ENCODE assay signal across 19 cellular contexts in the genomic region with DNA sequence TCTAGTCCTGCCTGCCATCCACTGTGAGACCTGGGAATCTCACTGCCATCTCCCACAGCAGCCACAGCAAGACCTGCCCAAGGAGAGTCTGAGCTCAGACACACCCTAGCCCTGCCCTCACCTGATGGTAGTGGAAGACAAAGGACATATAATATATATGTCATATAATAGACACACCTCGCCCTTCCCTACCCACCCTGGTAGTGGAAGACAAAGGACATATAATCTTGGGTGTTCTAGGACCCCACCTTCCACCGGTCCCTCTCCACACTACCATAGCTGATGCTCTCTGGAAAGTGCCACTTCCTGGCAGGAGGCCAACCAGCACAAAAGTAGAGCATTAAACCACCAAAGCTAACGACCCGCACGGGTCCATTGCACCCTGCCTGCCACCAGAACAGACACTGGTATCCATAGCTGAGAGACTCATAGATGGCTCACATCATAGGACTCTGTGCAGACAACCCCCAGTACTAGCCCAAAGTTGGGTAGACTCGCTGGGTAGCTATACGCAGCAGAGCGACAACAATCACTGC.
DNase-seq lines count a peak whose midpoint lies in the region; ATAC-seq and TF ChIP-seq lines count a peak whose summit lies in the region.
"Had no signal": no experiment of that assay in that cellular context is flagged by ENCODE, and none has a peak within 500 bp of the region (broad histone marks: within the 10 kb centered on the region; RNA-seq: fewer than 3 reads in every experiment).

No MANE protein-coding gene starts in this region.

- H3K27ac ChIP-seq in transverse colon = no peak overlapping the region
- H3K27ac ChIP-seq: BLaER1, GM23248, HL-60 had no signal

- WGBS in transverse colon (ENCODE audit: low coverage in 1 of 2), 2 donors = 54 to 90% methylated on average over 2 to 7 of the region's 8 CpGs

- H3K4me1 ChIP-seq in BE2C = no peaks in the 10 kb centered on the region; the same call in 1 of the 2 replicates
- no peaks in the 10 kb centered on the region for H3K4me1 ChIP-seq in mucosa of descending colon (ENCODE audit: low read depth)
- H3K4me1 ChIP-seq in transverse colon = no peaks in the 10 kb centered on the region
- H3K4me1 ChIP-seq: BLaER1 had no signal

- TF ChIP-seq CTCF in BE2C (IDR thresholded peaks at IDR 0.05; ENCODE audit: low read depth, low read length) = no peak
- no peak for TF ChIP-seq CTCF in mucosa of descending colon (IDR thresholded peaks at IDR 0.05)
- TF ChIP-seq CTCF in transverse colon (IDR thresholded peaks at IDR 0.05) = no peak

- peak; percentile 22 for ATAC-seq in mucosa of descending colon
- ATAC-seq in HG02763 (IDR thresholded peaks at IDR 0.05; ENCODE audit: unreplicated experiment) = no peak
- ATAC-seq: K562 had no signal

- TF ChIP-seq POLR2A in transverse colon (IDR thresholded peaks at IDR 0.05) = no peak

- H3K27me3 ChIP-seq in BE2C = no peaks in the 10 kb centered on the region
- H3K27me3 ChIP-seq in transverse colon = no peaks in the 10 kb centered on the region
- H3K27me3 ChIP-seq: BLaER1 had no signal

- DNase-seq in BE2C = peak; percentile 11
- DNase-seq in COLO668 (lab: John Stamatoyannopoulos, UW; ENCODE audit: unreplicated experiment) = peak; percentile 13
- peak in 2 of 3 donors; percentile 21 to 28 for DNase-seq in mucosa of descending colon
- DNase-seq in transverse colon = peak; percentile 55
- DNase-seq in NCI-H2196 treated with DMSO at 0.1 percent for 48 hours (lab: John Stamatoyannopoulos, UW; ENCODE audit: unreplicated experiment) = no peak
- DNase-seq: ACHN; AML-193; Calu3; CD4-positive, alpha-beta memory T cell; DMS53; DND-41; EL; GM23248; HCEC 1CT; IMR-90 had no signal

- no peak for TF ChIP-seq EP300 in transverse colon (IDR thresholded peaks at IDR 0.05; ENCODE audit: low read depth)

- in situ Hi-C loops in transverse colon (cut with MboI; ENCODE audit: low pct_ligation_motif_present in 1 of 4, low pct_unique_long_range_greater_than_20kb in 1 of 4, low sequenced_read_pairs in 3 of 4) = loop anchor here in 1 of 4 donors (25.0 kb wide), 1 partner anchor 385 kb away; no protein-coding TSS in a partner anchor

- intact Hi-C loops in mucosa of descending colon (cut with DNase I, micrococcal nuclease) = no loop called here
- intact Hi-C loops in transverse colon (cut with DNase I; ENCODE audit: low total_unique reads) = no loop called here

- H3K9me3 ChIP-seq in BE2C (no peaks in the 10 kb centered on the region), mucosa of descending colon (no peaks in the 10 kb centered on the region), transverse colon (peaks cover 0 to 12% of the 10 kb centered on the region in 2 donors)
- H3K9me3 ChIP-seq: BLaER1 had no signal

- H3K4me3 ChIP-seq in BE2C (ENCODE audit: low read depth, low read length) (no peak overlapping the region), mucosa of descending colon (no peak overlapping the region), transverse colon (no peak overlapping the region)
- H3K4me3 ChIP-seq: BLaER1, GM23248, K562 had no signal

- no peaks in the 10 kb centered on the region for H3K36me3 ChIP-seq in BE2C
- H3K36me3 ChIP-seq in mucosa of descending colon (ENCODE audit: low read depth) = no peaks in the 10 kb centered on the region
- no peaks in the 10 kb centered on the region for H3K36me3 ChIP-seq in transverse colon
- H3K36me3 ChIP-seq: BLaER1 had no signal
